23 cellular contexts compared by ENCODE assay signal in the genomic region with DNA sequence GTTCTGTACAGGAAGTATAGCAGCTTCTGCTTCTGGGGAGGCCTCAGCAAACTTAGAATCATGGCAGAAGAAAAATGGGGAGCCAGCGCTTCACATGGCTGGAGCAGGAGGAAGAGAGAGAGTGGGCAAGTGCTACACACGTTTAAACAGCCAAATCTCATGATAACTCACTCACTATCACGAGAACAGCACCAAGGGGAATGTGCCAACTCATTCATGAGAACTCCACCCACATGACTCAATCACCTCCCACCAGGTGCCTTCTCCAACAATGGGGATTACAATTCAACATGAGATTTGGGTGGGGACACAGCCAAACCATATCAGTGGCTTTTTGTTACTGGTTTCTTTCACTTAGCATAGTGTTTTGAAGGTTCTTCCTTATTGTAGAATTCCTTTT.
"Had no signal": no experiment of that assay in that cellular context is flagged by ENCODE, and none has a peak within 500 bp of the region (broad histone marks: within the 10 kb centered on the region; RNA-seq: fewer than 3 reads in every experiment).

No MANE protein-coding gene starts in this region.

- H3K27me3 ChIP-seq: body of pancreas, heart left ventricle, neural progenitor cell, stomach, thyroid gland, upper lobe of left lung, vagina had no signal

- H3K4me3 ChIP-seq: body of pancreas, coronary artery, heart left ventricle, neural progenitor cell, stomach, thyroid gland, upper lobe of left lung, vagina had no signal

- FAIRE-seq: endothelial cell of umbilical vein had no signal

- H3K36me3 ChIP-seq: heart left ventricle, neural progenitor cell, stomach, thyroid gland, upper lobe of left lung, vagina had no signal

- DNase-seq: activated B cell treated with CpG ODN at 0.5 μM for 24 hours; activated effector memory CD4-positive, alpha-beta T cell treated with Interleukin-2 at 50 U/mL for 16 hours; activated naive CD4-positive, alpha-beta T cell treated with Interleukin-2 at 50 U/mL for 16 hours; activated T-cell treated with anti-CD3 and anti-CD28 coated beads for 4 hours; aorta; body of pancreas; effector memory CD8-positive, alpha-beta T cell; heart left ventricle; hypothalamus; natural killer cell; occipital lobe; right cardiac atrium; stimulated activated CD4-positive, alpha-beta T cell treated with anti-CD3 and anti-CD28 coated beads, Interleukin-15, amount 100 ng/mL, for 24 hours; stimulated activated CD4-positive, alpha-beta T cell treated with anti-CD3 and anti-CD28 coated beads, Interleukin-2, amount 100 ng/mL, for 24 hours; stimulated activated naive B cell treated with anti-CD40 and anti-IgM and Interleukin-4, amounts not matched to agents 10 μg/mL and 1 μg/mL and 100 μg/mL, for 72 hours; stomach; thyroid gland; upper lobe of left lung had no signal

- ATAC-seq: body of pancreas; effector memory CD8-positive, alpha-beta T cell; esophagus mucosa; heart left ventricle; natural killer cell; right cardiac atrium; stimulated activated naive B cell treated with anti-CD40 and anti-IgM and Interleukin-4, amounts not matched to agents 10 μg/mL and 1 μg/mL and 100 μg/mL, for 72 hours had no signal
